ENCODE assay signal across 2 cellular contexts in the genomic region with DNA sequence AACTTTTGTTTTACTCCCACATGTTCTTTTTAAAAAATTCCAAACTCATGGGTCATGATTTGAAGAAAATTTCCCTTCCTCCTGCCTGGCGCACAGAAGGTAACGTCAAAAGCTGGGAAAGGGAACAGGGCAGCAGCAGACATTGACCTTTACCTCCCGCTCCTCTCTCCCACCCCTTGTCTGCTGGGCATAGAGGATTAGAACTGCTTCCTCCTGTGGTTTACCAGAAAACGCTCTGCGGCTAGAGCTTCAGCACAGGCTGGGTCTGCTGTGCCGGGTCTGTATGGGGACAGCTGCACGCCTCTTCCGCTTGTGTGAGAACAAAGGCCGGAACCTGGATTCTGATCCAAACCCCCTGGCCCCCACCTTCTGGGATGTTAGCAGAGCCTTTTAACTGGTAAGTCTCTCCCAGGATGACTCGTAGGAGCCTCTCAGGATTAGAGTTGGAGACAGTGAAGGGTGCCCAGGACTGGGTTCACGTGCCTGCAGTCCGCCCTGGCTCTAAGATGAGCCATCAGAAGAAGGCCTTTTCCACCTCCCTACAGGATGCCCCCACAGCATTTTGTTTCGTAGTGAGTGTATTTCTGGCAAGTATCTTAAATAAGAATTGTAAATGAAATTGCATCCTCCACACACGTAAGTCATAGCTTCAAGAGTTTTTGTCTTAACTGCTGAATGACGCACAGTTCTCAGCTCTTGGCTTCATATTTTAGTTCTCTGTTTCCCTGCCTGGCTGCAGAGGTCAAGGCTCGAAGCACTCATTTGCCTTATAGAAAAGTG.
TF ChIP-seq lines count a peak whose summit lies in the region.

No MANE protein-coding gene starts in this region.

TF ChIP-seq in SK-N-SH treated with all-trans-retinoic acid at 6 μM for 48 hours, 23 proteins besides CTCF, POLR2A, EP300 and RAD21 (continued from another document):
- TF ChIP-seq, protein P1, sequence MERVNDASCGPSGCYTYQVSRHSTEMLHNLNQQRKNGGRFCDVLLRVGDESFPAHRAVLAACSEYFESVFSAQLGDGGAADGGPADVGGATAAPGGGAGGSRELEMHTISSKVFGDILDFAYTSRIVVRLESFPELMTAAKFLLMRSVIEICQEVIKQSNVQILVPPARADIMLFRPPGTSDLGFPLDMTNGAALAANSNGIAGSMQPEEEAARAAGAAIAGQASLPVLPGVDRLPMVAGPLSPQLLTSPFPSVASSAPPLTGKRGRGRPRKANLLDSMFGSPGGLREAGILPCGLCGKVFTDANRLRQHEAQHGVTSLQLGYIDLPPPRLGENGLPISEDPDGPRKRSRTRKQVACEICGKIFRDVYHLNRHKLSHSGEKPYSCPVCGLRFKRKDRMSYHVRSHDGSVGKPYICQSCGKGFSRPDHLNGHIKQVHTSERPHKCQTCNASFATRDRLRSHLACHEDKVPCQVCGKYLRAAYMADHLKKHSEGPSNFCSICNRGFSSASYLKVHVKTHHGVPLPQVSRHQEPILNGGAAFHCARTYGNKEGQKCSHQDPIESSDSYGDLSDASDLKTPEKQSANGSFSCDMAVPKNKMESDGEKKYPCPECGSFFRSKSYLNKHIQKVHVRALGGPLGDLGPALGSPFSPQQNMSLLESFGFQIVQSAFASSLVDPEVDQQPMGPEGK (CRISPR knock-in tag; IDR thresholded peaks at IDR 0.05; ENCODE audit: borderline replicate concordance): no peak

TF ChIP-seq in SK-N-SH, 30 proteins besides CTCF, POLR2A, EP300 and RAD21 (continued from another document):
- TF ChIP-seq, protein P2, sequence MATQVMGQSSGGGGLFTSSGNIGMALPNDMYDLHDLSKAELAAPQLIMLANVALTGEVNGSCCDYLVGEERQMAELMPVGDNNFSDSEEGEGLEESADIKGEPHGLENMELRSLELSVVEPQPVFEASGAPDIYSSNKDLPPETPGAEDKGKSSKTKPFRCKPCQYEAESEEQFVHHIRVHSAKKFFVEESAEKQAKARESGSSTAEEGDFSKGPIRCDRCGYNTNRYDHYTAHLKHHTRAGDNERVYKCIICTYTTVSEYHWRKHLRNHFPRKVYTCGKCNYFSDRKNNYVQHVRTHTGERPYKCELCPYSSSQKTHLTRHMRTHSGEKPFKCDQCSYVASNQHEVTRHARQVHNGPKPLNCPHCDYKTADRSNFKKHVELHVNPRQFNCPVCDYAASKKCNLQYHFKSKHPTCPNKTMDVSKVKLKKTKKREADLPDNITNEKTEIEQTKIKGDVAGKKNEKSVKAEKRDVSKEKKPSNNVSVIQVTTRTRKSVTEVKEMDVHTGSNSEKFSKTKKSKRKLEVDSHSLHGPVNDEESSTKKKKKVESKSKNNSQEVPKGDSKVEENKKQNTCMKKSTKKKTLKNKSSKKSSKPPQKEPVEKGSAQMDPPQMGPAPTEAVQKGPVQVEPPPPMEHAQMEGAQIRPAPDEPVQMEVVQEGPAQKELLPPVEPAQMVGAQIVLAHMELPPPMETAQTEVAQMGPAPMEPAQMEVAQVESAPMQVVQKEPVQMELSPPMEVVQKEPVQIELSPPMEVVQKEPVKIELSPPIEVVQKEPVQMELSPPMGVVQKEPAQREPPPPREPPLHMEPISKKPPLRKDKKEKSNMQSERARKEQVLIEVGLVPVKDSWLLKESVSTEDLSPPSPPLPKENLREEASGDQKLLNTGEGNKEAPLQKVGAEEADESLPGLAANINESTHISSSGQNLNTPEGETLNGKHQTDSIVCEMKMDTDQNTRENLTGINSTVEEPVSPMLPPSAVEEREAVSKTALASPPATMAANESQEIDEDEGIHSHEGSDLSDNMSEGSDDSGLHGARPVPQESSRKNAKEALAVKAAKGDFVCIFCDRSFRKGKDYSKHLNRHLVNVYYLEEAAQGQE (IDR thresholded peaks at IDR 0.05; ENCODE audit: low read depth, low read length): no peak
